8 cellular contexts compared by ENCODE assay signal in the genomic region with DNA sequence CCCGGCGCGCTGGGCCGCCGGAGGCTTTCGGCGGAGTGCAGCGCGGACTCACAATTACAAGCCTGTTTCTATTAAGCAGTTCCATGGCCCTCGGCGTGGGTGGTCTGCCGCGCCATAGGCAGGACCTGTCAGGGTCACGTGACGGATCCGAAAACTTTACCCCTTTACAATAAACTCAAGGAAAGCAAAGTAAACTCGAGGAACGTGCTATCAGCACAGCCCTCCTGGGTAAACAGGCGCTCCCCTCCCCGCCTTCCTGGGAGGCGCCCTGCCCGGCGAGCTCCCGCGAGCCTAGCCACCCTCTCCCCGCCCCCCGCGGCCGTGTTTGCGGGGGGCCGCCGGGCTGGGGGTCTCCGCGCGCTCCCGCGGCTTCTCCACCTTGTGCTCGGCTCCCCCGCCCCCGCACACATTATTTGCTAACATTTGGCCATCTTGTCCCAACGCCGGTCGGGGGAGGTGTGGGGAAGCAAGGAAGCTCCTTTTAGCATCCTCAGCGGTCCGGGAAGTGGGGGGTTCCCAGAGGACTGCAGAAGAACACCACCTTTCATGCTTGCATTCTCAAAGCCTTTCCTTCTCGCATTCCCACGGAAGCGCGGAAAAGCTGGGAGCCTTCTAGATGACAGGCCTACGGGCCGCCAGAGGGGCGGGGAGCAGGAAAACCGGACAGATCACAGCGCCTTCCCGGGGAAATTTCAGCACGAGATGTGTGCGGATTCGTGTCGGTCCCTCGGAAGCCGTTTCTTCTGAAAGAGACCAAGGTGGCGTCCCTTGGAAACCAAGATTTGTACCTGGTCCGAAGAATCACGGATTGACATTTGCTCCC. TPM values are rescaled to one million over a fixed set of nuclear protein-coding genes. Genes with fewer than 3 reads are reported as not detected.
DNase-seq lines count a peak whose midpoint lies in the region; ATAC-seq and TF ChIP-seq lines count a peak whose summit lies in the region.

A gene (minus strand): TSS at position 236 of the 823 bp plus-strand sequence.

- H2BK15ac ChIP-seq in H9 (ENCODE audit: low read depth, low read length), result no peak within 1 kb of the TSS

- H3K23me2 ChIP-seq in H9 (ENCODE audit: insufficient read length, low read depth, low read length, poor library complexity, severe bottlenecking), result peaks cover 20% of the 10 kb centered on the region

- peaks cover 0 to 7% of the 10 kb centered on the region in 2 experiments; a peak in 1 of 5 replicates for H3K9me3 Mint-ChIP-seq in H9

- no peak within 1 kb of the TSS for H3K23ac ChIP-seq in H9 (ENCODE audit: insufficient read length, low read depth, low read length)

- peak within 1 kb of the TSS; percentile 47 to 59 (median 54) for H3K4me3 ChIP-seq in liver (ENCODE audit: low read depth in 1 of 3, low read length in 3 of 3)

- H3K9ac ChIP-seq in H9 (ENCODE audit: extremely low read depth, insufficient read length, low read length), result no peak within 1 kb of the TSS
- peak within 1 kb of the TSS in 1 of 2 donors; percentile 17 for H3K9ac ChIP-seq in liver (ENCODE audit: low read depth in 1 of 2, low read length in 2 of 2)

- no peak within 1 kb of the TSS for H2BK120ac ChIP-seq in H9 (ENCODE audit: low read depth, low read length, poor library complexity, severe bottlenecking)

- no peak within 1 kb of the TSS for H4K8ac ChIP-seq in H9 (replicated peaks; ENCODE audit: insufficient read length, low read depth, low read length)

- no peak within 1 kb of the TSS for H3K18ac ChIP-seq in H9 (ENCODE audit: insufficient read length, low read depth, low read length)

- H3K4me3 Mint-ChIP-seq in H9, result peak within 1 kb of the TSS; percentile 74 to 95

- no peak within 1 kb of the TSS for H2BK5ac ChIP-seq in H9 (ENCODE audit: insufficient read length, low read length)

- H3K79me2 ChIP-seq in H9 (ENCODE audit: insufficient read depth, low read length), result no peaks in the 10 kb centered on the region

- no peak within 1 kb of the TSS for H4K91ac ChIP-seq in H9 (ENCODE audit: insufficient read length, low read depth, low read length)

- H2AFZ ChIP-seq in H9 (ENCODE audit: low read length), result no peak within 1 kb of the TSS

- H3K27me3 Mint-ChIP-seq in H9 (ENCODE audit: low read depth), result peaks cover 97% of the 10 kb centered on the region

- no peak for TF ChIP-seq RAD21 in liver (IDR thresholded peaks at IDR 0.05)

- no CpG with 5 or more reads among the region's 64 CpGs for WGBS in H9 (ENCODE audit: extremely low coverage, insufficient read length, low lambda C conversion rate)
- 7% methylated on average over 64 of the region's 64 CpGs for WGBS in liver

- no peak within 1 kb of the TSS for H3K27ac ChIP-seq in H9 (ENCODE audit: insufficient read length, low read depth, low read length)
- peak within 1 kb of the TSS; percentile 88 for H3K27ac ChIP-seq in VCaP
- no peak within 1 kb of the TSS for H3K27ac ChIP-seq in liver (ENCODE audit: low read depth in 1 of 2, low read length in 2 of 2)

- peak; percentile 29 for DNase-seq in A172 (ENCODE audit: low spot score)
- peak; percentile 70 for DNase-seq in H9
- DNase-seq in dedifferentiated amniotic fluid mesenchymal stem cell (ENCODE audit: extremely low spot score), result peak; percentile 20
- peak in 2 of 3 experiments; percentile 27 to 35 for DNase-seq in stimulated activated CD4-positive, alpha-beta T cell treated with anti-CD3 and anti-CD28 coated beads, TNF-alpha, amount 100 ng/mL, for 4 hours (ENCODE audit: low read depth in 3 of 3)

- H3K4me1 ChIP-seq in H9 (ENCODE audit: insufficient read depth, low read length) (peaks cover 5% of the 10 kb centered on the region; the same call in 1 of the 2 replicates), liver (ENCODE audit: control insufficient read depth in 4 of 4, insufficient read depth in 4 of 4, low read length in 3 of 4) (peaks cover 6 to 23% (median 14%) of the 10 kb centered on the region in 4 donors)

- H3K4me1 Mint-ChIP-seq in H9, result peaks cover 42 to 46% of the 10 kb centered on the region in 2 experiments

- H2BK12ac ChIP-seq in H9 (ENCODE audit: insufficient read length, low read depth, low read length), result no peak within 1 kb of the TSS

- H3K27me3 ChIP-seq in H9 (ENCODE audit: insufficient read depth, low read length), result peaks cover 51% of the 10 kb centered on the region
- peaks cover 0 to 2% (median 0%) of the 10 kb centered on the region in 4 donors for H3K27me3 ChIP-seq in liver (ENCODE audit: control insufficient read depth in 4 of 4, insufficient read depth in 4 of 4, low read length in 3 of 4)

- no peaks in the 10 kb centered on the region for H4K20me1 ChIP-seq in H9 (ENCODE audit: control insufficient read depth, insufficient read depth, insufficient read length)

- no peak within 1 kb of the TSS for H3T11ph ChIP-seq in H9 (ENCODE audit: low read length)

- no peak within 1 kb of the TSS for H3K4ac ChIP-seq in H9 (ENCODE audit: low read depth, low read length)

- H2BK20ac ChIP-seq in H9 (ENCODE audit: low read depth, low read length, poor library complexity, severe bottlenecking), result no peak within 1 kb of the TSS

- H3K27ac Mint-ChIP-seq in H9, result peak within 1 kb of the TSS in 1 of 3 experiments; percentile 52; a peak in 1 of 7 replicates

- peak within 1 kb of the TSS; percentile 60 for H3K4me2 ChIP-seq in H9 (ENCODE audit: insufficient read depth, insufficient read length, low read length)

- H3K14ac ChIP-seq in H9 (ENCODE audit: insufficient read depth, low read length), result no peak within 1 kb of the TSS

- no peaks in the 10 kb centered on the region for H3K79me1 ChIP-seq in H9 (ENCODE audit: insufficient read depth, low read depth, low read length, poor library complexity, severe bottlenecking)

- H3K36me3 Mint-ChIP-seq in H9 (ENCODE audit: insufficient read depth in 1 of 3, low read depth in 3 of 3), result no peaks in the 10 kb centered on the region; a peak in 2 of 7 replicates

- H3K9me3 ChIP-seq in H9 (ENCODE audit: control insufficient read depth, low read depth, low read length), result no peaks in the 10 kb centered on the region
- peaks cover 0 to 1% (median 0%) of the 10 kb centered on the region in 4 donors for H3K9me3 ChIP-seq in liver (ENCODE audit: control insufficient read depth in 4 of 4, low read length in 3 of 4)

- H2AK5ac ChIP-seq in H9 (ENCODE audit: insufficient read length, low read length), result no peak within 1 kb of the TSS

- no peak within 1 kb of the TSS for H4K5ac ChIP-seq in H9 (ENCODE audit: insufficient read length, low read depth, low read length)

- no peaks in the 10 kb centered on the region for H3K36me3 ChIP-seq in liver (ENCODE audit: control insufficient read depth in 4 of 4, insufficient read depth in 3 of 4, low read depth in 1 of 4, low read length in 3 of 4)

- H3K56ac ChIP-seq in H9 (ENCODE audit: insufficient read length, low read depth, low read length), result no peak within 1 kb of the TSS

- ATAC-seq in GM21786 (IDR thresholded peaks at IDR 0.05; ENCODE audit: unreplicated experiment) (no peak), GM21381 (IDR thresholded peaks at IDR 0.05; ENCODE audit: unreplicated experiment) (no peak)

- no peak for TF ChIP-seq CTCF in H9 (conservative IDR thresholded peaks at IDR 0.05)
- TF ChIP-seq CTCF in VCaP (conservative IDR thresholded peaks at IDR 0.05), result no peak; the same call in 1 of the 2 replicates
- TF ChIP-seq CTCF in liver (IDR thresholded peaks at IDR 0.05; ENCODE audit: low read depth, low read length, missing input control), result no peak

TF ChIP-seq in liver, 16 proteins besides CTCF, POLR2A, EP300 and RAD21:
- TF ChIP-seq NR2F2 (IDR thresholded peaks at IDR 0.05) (no peak), HNF4A (conservative IDR thresholded peaks at IDR 0.05) (no peak), FOXA2 (IDR thresholded peaks at IDR 0.05) (no peak), TAF1 (conservative IDR thresholded peaks at IDR 0.05) (no peak), YY1 (IDR thresholded peaks at IDR 0.05) (no peak), GABPA (IDR thresholded peaks at IDR 0.05 in 1 of 2, conservative IDR thresholded peaks at IDR 0.05 in 1 of 2) (no peak), FOXA1 (IDR thresholded peaks at IDR 0.05) (no peak)
- TF ChIP-seq, protein P1, sequence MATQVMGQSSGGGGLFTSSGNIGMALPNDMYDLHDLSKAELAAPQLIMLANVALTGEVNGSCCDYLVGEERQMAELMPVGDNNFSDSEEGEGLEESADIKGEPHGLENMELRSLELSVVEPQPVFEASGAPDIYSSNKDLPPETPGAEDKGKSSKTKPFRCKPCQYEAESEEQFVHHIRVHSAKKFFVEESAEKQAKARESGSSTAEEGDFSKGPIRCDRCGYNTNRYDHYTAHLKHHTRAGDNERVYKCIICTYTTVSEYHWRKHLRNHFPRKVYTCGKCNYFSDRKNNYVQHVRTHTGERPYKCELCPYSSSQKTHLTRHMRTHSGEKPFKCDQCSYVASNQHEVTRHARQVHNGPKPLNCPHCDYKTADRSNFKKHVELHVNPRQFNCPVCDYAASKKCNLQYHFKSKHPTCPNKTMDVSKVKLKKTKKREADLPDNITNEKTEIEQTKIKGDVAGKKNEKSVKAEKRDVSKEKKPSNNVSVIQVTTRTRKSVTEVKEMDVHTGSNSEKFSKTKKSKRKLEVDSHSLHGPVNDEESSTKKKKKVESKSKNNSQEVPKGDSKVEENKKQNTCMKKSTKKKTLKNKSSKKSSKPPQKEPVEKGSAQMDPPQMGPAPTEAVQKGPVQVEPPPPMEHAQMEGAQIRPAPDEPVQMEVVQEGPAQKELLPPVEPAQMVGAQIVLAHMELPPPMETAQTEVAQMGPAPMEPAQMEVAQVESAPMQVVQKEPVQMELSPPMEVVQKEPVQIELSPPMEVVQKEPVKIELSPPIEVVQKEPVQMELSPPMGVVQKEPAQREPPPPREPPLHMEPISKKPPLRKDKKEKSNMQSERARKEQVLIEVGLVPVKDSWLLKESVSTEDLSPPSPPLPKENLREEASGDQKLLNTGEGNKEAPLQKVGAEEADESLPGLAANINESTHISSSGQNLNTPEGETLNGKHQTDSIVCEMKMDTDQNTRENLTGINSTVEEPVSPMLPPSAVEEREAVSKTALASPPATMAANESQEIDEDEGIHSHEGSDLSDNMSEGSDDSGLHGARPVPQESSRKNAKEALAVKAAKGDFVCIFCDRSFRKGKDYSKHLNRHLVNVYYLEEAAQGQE (IDR thresholded peaks at IDR 0.05), result no peak
- TF ChIP-seq, protein P2, sequence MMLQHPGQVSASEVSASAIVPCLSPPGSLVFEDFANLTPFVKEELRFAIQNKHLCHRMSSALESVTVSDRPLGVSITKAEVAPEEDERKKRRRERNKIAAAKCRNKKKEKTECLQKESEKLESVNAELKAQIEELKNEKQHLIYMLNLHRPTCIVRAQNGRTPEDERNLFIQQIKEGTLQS (IDR thresholded peaks at IDR 0.05), result no peak
- TF ChIP-seq, protein P3, sequence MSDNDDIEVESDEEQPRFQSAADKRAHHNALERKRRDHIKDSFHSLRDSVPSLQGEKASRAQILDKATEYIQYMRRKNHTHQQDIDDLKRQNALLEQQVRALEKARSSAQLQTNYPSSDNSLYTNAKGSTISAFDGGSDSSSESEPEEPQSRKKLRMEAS (IDR thresholded peaks at IDR 0.05), result no peak

RNA-seq across cellular contexts. Expression of the gene that starts here (rescaled TPM):
- total RNA-seq in A172 (2014; rRNA removed; shearing (Covaris generic)), result 5.2 and 36.7 TPM in 2 replicates
- 6.5 and 9.1 TPM in 2 replicates for total RNA-seq in H9 (2021)
- 1 to 10 TPM; 1.7 to 2.5 TPM for total RNA-seq in liver
- polyA plus RNA-seq in liver, result 1 to 10 TPM; 1.2 to 5.0 TPM

Comparison
In these comparisons a context has a peak if more than half of its experiments do, and no peak if none do; other contexts are left out.
1. DNase-seq: peak in every context shown above with its lines; median percentile 70 in H9; 31 in stimulated activated CD4-positive, alpha-beta T cell treated with anti-CD3 and anti-CD28 coated beads, TNF-alpha, amount 100 ng/mL, for 4 hours; 29 in A172; 20 in dedifferentiated amniotic fluid mesenchymal stem cell.